Comparison of ENCODE assay signal across 14 cellular contexts in the genomic region with DNA sequence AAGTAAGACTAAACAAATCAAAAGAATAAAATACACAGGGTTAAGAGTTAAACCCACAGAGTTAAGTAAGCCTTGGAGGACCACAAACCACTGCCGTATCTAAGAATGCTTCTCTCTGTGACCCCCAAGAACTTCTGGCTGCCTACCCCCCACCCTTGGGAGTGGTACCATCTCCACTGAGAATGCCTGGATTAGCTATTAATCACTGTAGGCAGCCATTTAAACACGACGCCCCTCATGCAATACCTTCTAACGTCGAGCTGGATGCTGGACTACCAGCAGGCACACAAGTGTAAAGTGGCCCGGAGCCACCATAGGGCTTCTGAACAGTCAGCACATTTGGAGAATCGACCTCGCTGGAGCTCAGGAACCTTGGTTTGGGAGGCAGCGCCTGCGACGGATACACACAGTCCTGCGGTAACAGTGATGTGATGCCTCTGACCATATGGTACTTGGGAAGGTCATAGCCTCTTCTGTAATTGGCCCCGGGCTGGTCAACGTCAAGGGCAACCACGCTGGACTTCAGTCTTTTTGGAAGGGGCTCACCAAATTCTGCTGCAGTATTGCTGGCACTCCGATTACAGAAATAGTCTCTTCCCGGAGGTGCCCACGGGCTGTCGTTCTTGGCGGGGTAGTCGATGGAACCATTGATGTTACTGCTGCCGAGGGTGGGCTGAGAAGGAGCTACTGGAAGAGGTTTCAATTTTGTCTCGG. TPM values are rescaled to one million over a fixed set of nuclear protein-coding genes. Genes with fewer than 3 reads are reported as not detected.
DNase-seq lines count a peak whose midpoint lies in the region; ATAC-seq, FAIRE-seq and TF ChIP-seq lines count a peak whose summit lies in the region.
"Had no signal": no experiment of that assay in that cellular context is flagged by ENCODE, and none has a peak within 500 bp of the region (broad histone marks: within the 10 kb centered on the region; RNA-seq: fewer than 3 reads in every experiment).

No MANE protein-coding gene starts in this region.

- no peak overlapping the region for H2BK15ac ChIP-seq in H1 (ENCODE audit: low read length)

- H2AK5ac ChIP-seq in H1 (ENCODE audit: low read depth, low read length) = no peak overlapping the region

- no peaks in the 10 kb centered on the region for H3K27me3 Mint-ChIP-seq in activated CD4-positive, alpha-beta T cell treated with anti-CD3 and anti-CD28 coated beads for 36 hours
- H3K27me3 Mint-ChIP-seq in T-helper 17 cell = no peaks in the 10 kb centered on the region

- TF ChIP-seq EP300 in H1 (IDR thresholded peaks at IDR 0.05; ENCODE audit: borderline replicate concordance in 1 of 2, low read depth in 2 of 2, low read length in 2 of 2) = no peak

- H3K36me3 ChIP-seq in H1 (ENCODE audit: control insufficient read depth in 2 of 4, insufficient read depth in 4 of 4, low read length in 3 of 4) (peaks cover 44 to 91% (median 62%) of the 10 kb centered on the region in 4 experiments), spleen (peaks cover 2 to 88% (median 76%) of the 10 kb centered on the region in 6 donors), kidney (ENCODE audit: control insufficient read depth in 1 of 2, insufficient read depth in 2 of 2, low read length in 2 of 2) (peaks cover 32 to 41% of the 10 kb centered on the region in 2 donors)

- FAIRE-seq in H1 (lab: Jason Lieb, UNC) (no peak), kidney (lab: Jason Lieb, UNC) (no peak)

- intact Hi-C loops in activated CD4-positive, alpha-beta T cell treated with anti-CD3 and anti-CD28 coated beads for 36 hours (cut with DNase I, micrococcal nuclease) = loop anchor here (5.0 to 10.0 kb wide), 4 partner anchors 82 to 629 kb away; partner anchors contain the start of gene PFDN4 (in 1 of the 2)
- intact Hi-C loops in spleen (cut with DNase I; ENCODE audit: low total_unique reads) (loop anchor here (5.0 to 10.0 kb wide), 2 partner anchors 339 to 367 kb away; no protein-coding TSS in a partner anchor), kidney (cut with DNase I) (loop anchor here (10.0 kb wide), 1 partner anchor 349 kb away; no protein-coding TSS in a partner anchor), posterior cingulate gyrus (cut with DNase I) (loop anchor here (5.0 kb wide), 1 partner anchor 292 kb away; no protein-coding TSS in a partner anchor)

- DNase-seq in activated CD4-positive, alpha-beta T cell treated with anti-CD3 and anti-CD28 coated beads for 36 hours = no peak
- DNase-seq in activated CD4-positive, alpha-beta T cell treated with anti-CD3 and anti-CD28 coated beads, Interleukin-2, amount 50 U/mL, for 48 hours = no peak
- DNase-seq in T-helper 17 cell (no peak), H1 (ENCODE audit: low read depth in 1 of 2, low spot score in 2 of 2) (no peak), spleen (no peak), kidney (no peak), posterior cingulate gyrus (no peak)
- DNase-seq: heart right ventricle, IMR-90, left colon, NCI-H146, NCI-H510A treated with DMSO at 0.1 percent for 48 hours had no signal

- TF ChIP-seq CTCF in H1 (IDR thresholded peaks at IDR 0.05; ENCODE audit: control extremely low read depth in 1 of 3, insufficient read depth in 1 of 3, low read depth in 1 of 3, low read length in 3 of 3) (no peak), spleen (IDR thresholded peaks at IDR 0.05 in 8 of 11, conservative IDR thresholded peaks at IDR 0.05 in 3 of 11) (no peak), kidney (IDR thresholded peaks at IDR 0.05; ENCODE audit: borderline replicate concordance, extremely low read depth, insufficient read depth) (no peak)

- H3K23me2 ChIP-seq in H1 (ENCODE audit: low read depth, low read length) = no peaks in the 10 kb centered on the region

- 93% methylated on average over 23 of the region's 23 CpGs; no CpG with 5 or more reads in 1 of the 2 experiments for WGBS in H1 (ENCODE audit: extremely low coverage in 1 of 2, insufficient coverage in 1 of 2, insufficient read length in 1 of 2, insufficient replicate concordance in 2 of 2, low coverage in 1 of 2, low lambda C conversion rate in 2 of 2, missing lambda C conversion rate in 1 of 2), 2 experiments
- WGBS in spleen, 5 donors = 79 to 88% (median 85%) methylated on average over 23 of the region's 23 CpGs

- H3K4me1 Mint-ChIP-seq in activated CD4-positive, alpha-beta T cell treated with anti-CD3 and anti-CD28 coated beads for 36 hours = peaks cover 84% of the 10 kb centered on the region
- peaks cover 67% of the 10 kb centered on the region for H3K4me1 Mint-ChIP-seq in T-helper 17 cell

- CTCF ChIA-PET in activated CD4-positive, alpha-beta T cell treated with anti-CD3 and anti-CD28 coated beads for 36 hours (lab: Charles Lee) = interaction anchor here (0.6 to 1.7 kb wide), 5 partner anchors 8 to 1263 kb away, joined by 3 to 6 read pairs (median 3); no protein-coding TSS in a partner anchor
- CTCF ChIA-PET in H1 (lab: Charles Lee; ENCODE audit: partially characterized antibody) = interaction anchor here (0.9 to 1.2 kb wide), 3 partner anchors 8 to 364 kb away, joined by 3 to 4 read pairs (median 4); no protein-coding TSS in a partner anchor

- H3K36me3 Mint-ChIP-seq in activated CD4-positive, alpha-beta T cell treated with anti-CD3 and anti-CD28 coated beads for 36 hours (ENCODE audit: low read depth) = peaks cover 83% of the 10 kb centered on the region
- H3K36me3 Mint-ChIP-seq in T-helper 17 cell (ENCODE audit: low read depth) = peaks cover 11% of the 10 kb centered on the region

- H4K20me1 ChIP-seq in H1 (replicated peaks in 1 of 2; ENCODE audit: control insufficient read depth in 1 of 2, insufficient read depth in 2 of 2, low read length in 2 of 2) = peaks cover 22 to 27% of the 10 kb centered on the region in 2 experiments

- peaks cover 31 to 99% of the 10 kb centered on the region in 2 experiments for H3K79me2 ChIP-seq in H1 (ENCODE audit: control insufficient read depth in 1 of 2, insufficient read depth in 2 of 2, low read length in 2 of 2)

- H2BK5ac ChIP-seq in H1 (ENCODE audit: low read depth, low read length) = no peak overlapping the region; the same call in 1 of the 2 replicates

- TF ChIP-seq POLR2A in H1 (IDR thresholded peaks at IDR 0.05; ENCODE audit: control extremely low read depth in 1 of 2, low read depth in 2 of 2, low read length in 2 of 2) (no peak), spleen (IDR thresholded peaks at IDR 0.05) (no peak)

- H3K56ac ChIP-seq in H1 (replicated peaks; ENCODE audit: insufficient read length, low read depth, low read length) = no peak overlapping the region

- no peak overlapping the region for H2BK120ac ChIP-seq in H1 (replicated peaks; ENCODE audit: low read depth, low read length)

- H2BK20ac ChIP-seq in H1 (ENCODE audit: low read length) = no peak overlapping the region

- H3K4ac ChIP-seq in H1 (replicated peaks; ENCODE audit: insufficient read length, low read depth, low read length) = no peak overlapping the region

- H3K9me3 Mint-ChIP-seq in activated CD4-positive, alpha-beta T cell treated with anti-CD3 and anti-CD28 coated beads for 36 hours (ENCODE audit: low read depth) = no peaks in the 10 kb centered on the region

- H3K18ac ChIP-seq in H1 (ENCODE audit: extremely low read depth, low read length) = no peak overlapping the region

- no peak for TF ChIP-seq RAD21 in H1 (IDR thresholded peaks at IDR 0.05 in 1 of 2, conservative IDR thresholded peaks at IDR 0.05 in 1 of 2; ENCODE audit: low read depth in 2 of 2, low read length in 2 of 2)

- no peaks in the 10 kb centered on the region for H3K27me3 ChIP-seq in H1 (replicated peaks in 1 of 4; ENCODE audit: control insufficient read depth in 3 of 4, extremely low read depth in 1 of 4, insufficient read depth in 3 of 4, low read length in 3 of 4)
- H3K27me3 ChIP-seq in spleen (replicated peaks in 1 of 7) = no peaks in the 10 kb centered on the region
- H3K27me3 ChIP-seq: heart right ventricle, Peyer's patch had no signal

- H3K79me1 ChIP-seq in H1 (ENCODE audit: low read depth, low read length) = peaks cover 4% of the 10 kb centered on the region; the same call in 1 of the 2 replicates

- H3K23ac ChIP-seq in H1 (ENCODE audit: insufficient read length) = no peak overlapping the region

- H3K4me3 Mint-ChIP-seq in activated CD4-positive, alpha-beta T cell treated with anti-CD3 and anti-CD28 coated beads for 36 hours = no peak overlapping the region
- H3K4me3 Mint-ChIP-seq in T-helper 17 cell = peak overlapping the region; percentile 79

- no peaks in the 10 kb centered on the region for H3K9me3 ChIP-seq in T-helper 17 cell (ENCODE audit: control insufficient read depth, low read length, poor library complexity, severe bottlenecking)
- H3K9me3 ChIP-seq in H1 (ENCODE audit: insufficient read depth in 2 of 2, low read depth in 1 of 2, low read length in 1 of 2) = no peaks in the 10 kb centered on the region
- no peaks in the 10 kb centered on the region for H3K9me3 ChIP-seq in spleen
- no peaks in the 10 kb centered on the region for H3K9me3 ChIP-seq in kidney (ENCODE audit: control insufficient read depth in 1 of 2, low read length in 2 of 2)
- H3K9me3 ChIP-seq: heart right ventricle, Peyer's patch had no signal

- no peak overlapping the region for H2AFZ ChIP-seq in H1 (ENCODE audit: low read length)

- H3K4me1 ChIP-seq in H1 (replicated peaks in 1 of 4; ENCODE audit: control insufficient read depth in 3 of 4, insufficient read depth in 4 of 4, low read length in 3 of 4) (peaks cover 1 to 11% (median 4%) of the 10 kb centered on the region in 4 experiments; a peak in 3 of 7 replicates), spleen (peaks cover 47 to 98% (median 86%) of the 10 kb centered on the region in 6 donors), kidney (ENCODE audit: control insufficient read depth in 1 of 2, insufficient read depth in 1 of 2, low read depth in 1 of 2, low read length in 2 of 2) (peaks cover 16% of the 10 kb centered on the region in 2 donors)

- no peak overlapping the region for H3K4me2 ChIP-seq in H1 (ENCODE audit: insufficient read depth in 1 of 2, low read depth in 2 of 2, low read length in 2 of 2)

- H3K27ac ChIP-seq in H1 (ENCODE audit: low read depth, low read length) (peak overlapping the region; percentile 18; the same call in 1 of the 2 replicates), spleen (peak overlapping the region in 5 of 8 donors; percentile 14 to 54 (median 45)), kidney (ENCODE audit: low read depth in 2 of 2, low read length in 2 of 2) (no peak overlapping the region)
- H3K27ac ChIP-seq: Peyer's patch had no signal

- no peak overlapping the region for H4K91ac ChIP-seq in H1 (replicated peaks; ENCODE audit: insufficient read length, low read length)

- peak overlapping the region; percentile 34 for H3K27ac Mint-ChIP-seq in activated CD4-positive, alpha-beta T cell treated with anti-CD3 and anti-CD28 coated beads for 36 hours
- peak overlapping the region; percentile 99 for H3K27ac Mint-ChIP-seq in T-helper 17 cell

- H4K8ac ChIP-seq in H1 (ENCODE audit: extremely low read depth, insufficient read depth, low read length) = no peak overlapping the region

- no peak overlapping the region for H2BK12ac ChIP-seq in H1 (ENCODE audit: low read depth, low read length)

- no peak overlapping the region for H3K14ac ChIP-seq in H1 (ENCODE audit: insufficient read length)

- POLR2A ChIA-PET in activated CD4-positive, alpha-beta T cell treated with anti-CD3 and anti-CD28 coated beads for 36 hours (lab: Charles Lee) = interaction anchor here (0.7 kb wide), 1 partner anchor 591 kb away, joined by 3 read pairs; no protein-coding TSS in a partner anchor
- POLR2A ChIA-PET in H1 (lab: Charles Lee; ENCODE audit: partially characterized antibody) = no interaction called here

- H4K5ac ChIP-seq in H1 (ENCODE audit: insufficient read length, low read depth, low read length) = no peak overlapping the region

- H3K4me3 ChIP-seq in H1 (ENCODE audit: extremely low read depth in 1 of 4, insufficient read depth in 2 of 4, low read depth in 3 of 4, low read length in 4 of 4) (no peak overlapping the region), spleen (no peak overlapping the region), kidney (ENCODE audit: low read length in 2 of 2) (no peak overlapping the region)
- H3K4me3 ChIP-seq: heart right ventricle, Peyer's patch had no signal

- no peak for ATAC-seq in activated CD4-positive, alpha-beta T cell treated with anti-CD3 and anti-CD28 coated beads for 36 hours
- no peak for ATAC-seq in T-helper 17 cell
- no peak for ATAC-seq in HG03175 (IDR thresholded peaks at IDR 0.05; ENCODE audit: unreplicated experiment)
- ATAC-seq: heart right ventricle, left colon had no signal

- H3K9ac ChIP-seq in H1 (replicated peaks in 1 of 4; ENCODE audit: extremely low read depth in 1 of 4, low read depth in 3 of 4, low read length in 3 of 4) (no peak overlapping the region), kidney (ENCODE audit: low read length in 2 of 2) (no peak overlapping the region)

RNA-seq across cellular contexts. Expression of gene ZNF217, which starts 18.0 kb away (rescaled TPM):
- 10 to 100 TPM; 41.5 to 45.6 TPM for total RNA-seq in activated CD4-positive, alpha-beta T cell treated with anti-CD3 and anti-CD28 coated beads for 36 hours
- total RNA-seq in T-helper 17 cell = 10 to 100 TPM; 70.4 to 72.8 TPM
- total RNA-seq in H1 (2021; fragmentation: NEBNext Ultra II Directional; extraction: Animal tissue kit (Norgen Biotek cat#: 25700)) = 87.9 and 89.8 TPM in 2 replicates
- 14.3 and 15.3 TPM in 2 replicates for polyA plus RNA-seq in H1 (2011; rRNA removed)
- 20.7 TPM for polyA plus RNA-seq in H1 (2011; cell fraction: cytosol; rRNA removed)
- polyA plus RNA-seq in H1 (2011; cell fraction: nucleus; rRNA removed) = 26.5 TPM
- 30.3 to 46.0 TPM (median 35.4 TPM) in 4 replicates for polyA plus RNA-seq in H1 (2012, experiment 1 of 2)
- 3.0 TPM for polyA plus RNA-seq in H1 (2012, experiment 2 of 2)
- 30.9 TPM for polyA plus RNA-seq in H1 (2013, experiment 1 of 2)
- 30.1 TPM for polyA plus RNA-seq in H1 (2013, experiment 2 of 2)
- 73.4 and 80.4 TPM in 2 replicates for polyA minus RNA-seq in H1 (2011; rRNA and poly(A)+ RNA removed)
- polyA minus RNA-seq in H1 (2011; cell fraction: cytosol; rRNA and poly(A)+ RNA removed) = 52.0 TPM
- 43.5 TPM for polyA minus RNA-seq in H1 (2011; cell fraction: nucleus; rRNA and poly(A)+ RNA removed)
- 10 to 100 TPM; 58.7 to 90.1 (median 87.5) TPM for total RNA-seq in spleen
- 10 to 100 TPM; 15.1 to 20.4 (median 15.3) TPM for polyA plus RNA-seq in spleen
- total RNA-seq in kidney = 60.9 TPM
- 5.0 TPM for polyA plus RNA-seq in kidney (ENCODE audit: insufficient read depth, low read depth, low replicate concordance)

Comparison
In these comparisons a context has a peak if more than half of its experiments do, and no peak if none do; other contexts are left out.
1. H3K27ac ChIP-seq: peak in H1 (single experiment) and spleen (5 of 8); none in kidney (0 of 2).